In genomic region chr2:168997113-168997512, GRCh38 we compare ENCODE assay signal across 26 cellular contexts. TPM values are rescaled to one million over a fixed set of nuclear protein-coding genes. Genes with fewer than 3 reads are reported as not detected.
DNase-seq lines count a peak whose midpoint lies in the region; ATAC-seq and TF ChIP-seq lines count a peak whose summit lies in the region.
"Had no signal": no experiment of that assay in that cellular context is flagged by ENCODE, and none has a peak within 500 bp of the region (broad histone marks: within the 10 kb centered on the region; RNA-seq: fewer than 3 reads in every experiment).

No MANE protein-coding gene starts in this region.

- H3K4me3 Mint-ChIP-seq in mesothelial cell of epicardium = no peak overlapping the region
- H3K4me3 Mint-ChIP-seq in WTC11 = no peak overlapping the region
- H3K4me3 Mint-ChIP-seq in activated T-cell treated with anti-CD3 and anti-CD28 coated beads, Interleukin-2, amount 50 U/mL, for 4 hours = no peak overlapping the region
- H3K4me3 Mint-ChIP-seq: naive thymus-derived CD8-positive, alpha-beta T cell had no signal

- no peaks in the 10 kb centered on the region for H3K36me3 ChIP-seq in SK-N-MC (ENCODE audit: insufficient read depth, low read length)
- H3K36me3 ChIP-seq: thoracic aorta had no signal

- H3K27ac ChIP-seq in SK-N-MC = no peak overlapping the region
- H3K27ac ChIP-seq: thoracic aorta had no signal

- no peak overlapping the region for H3K9ac ChIP-seq in SK-N-MC (ENCODE audit: insufficient read length)

- H3K4me3 ChIP-seq in SK-N-MC = no peak overlapping the region
- H3K4me3 ChIP-seq: thoracic aorta had no signal

- TF ChIP-seq CTCF in mesothelial cell of epicardium (IDR thresholded peaks at IDR 0.05; ENCODE audit: unreplicated experiment) = no peak
- TF ChIP-seq CTCF in WTC11 (IDR thresholded peaks at IDR 0.05) = no peak

- H3K9me3 Mint-ChIP-seq in mesothelial cell of epicardium (peaks cover 3% of the 10 kb centered on the region), WTC11 (no peaks in the 10 kb centered on the region)
- H3K9me3 Mint-ChIP-seq in activated T-cell treated with anti-CD3 and anti-CD28 coated beads, Interleukin-2, amount 50 U/mL, for 4 hours = no peaks in the 10 kb centered on the region
- H3K9me3 Mint-ChIP-seq: naive thymus-derived CD8-positive, alpha-beta T cell had no signal

- CTCF ChIA-PET in WTC11 (lab: Charles Lee) = no interaction called here

- no peaks in the 10 kb centered on the region for H3K27me3 Mint-ChIP-seq in mesothelial cell of epicardium (ENCODE audit: low read depth)
- no peaks in the 10 kb centered on the region for H3K27me3 Mint-ChIP-seq in WTC11 (ENCODE audit: low read depth)
- H3K27me3 Mint-ChIP-seq in activated T-cell treated with anti-CD3 and anti-CD28 coated beads, Interleukin-2, amount 50 U/mL, for 4 hours (ENCODE audit: low read depth) = no peaks in the 10 kb centered on the region

- POLR2A ChIA-PET in WTC11 (lab: Charles Lee) = no interaction called here

- H3K36me3 Mint-ChIP-seq in mesothelial cell of epicardium (no peaks in the 10 kb centered on the region), WTC11 (no peaks in the 10 kb centered on the region)
- no peaks in the 10 kb centered on the region for H3K36me3 Mint-ChIP-seq in activated T-cell treated with anti-CD3 and anti-CD28 coated beads, Interleukin-2, amount 50 U/mL, for 4 hours (ENCODE audit: insufficient read depth)
- H3K36me3 Mint-ChIP-seq: naive thymus-derived CD8-positive, alpha-beta T cell had no signal

- peak; percentile 36 for DNase-seq in EH (ENCODE audit: low read depth)
- peak; percentile 20 for DNase-seq in SK-N-MC (ENCODE audit: low read depth, low spot score)
- DNase-seq in fibroblast of peridontal ligament (ENCODE audit: extremely low read depth) = peak; percentile 2
- no peak for DNase-seq in mesothelial cell of epicardium (ENCODE audit: low spot score in 2 of 2, unreplicated experiment in 2 of 2)
- DNase-seq in WTC11 (ENCODE audit: low spot score) = no peak
- no peak for DNase-seq in activated T-cell treated with anti-CD3 and anti-CD28 coated beads, Interleukin-2, amount 50 U/mL, for 4 hours
- DNase-seq: activated CD4-positive, alpha-beta T cell treated with anti-CD3 and anti-CD28 coated beads for 4 hours; activated CD8-positive, alpha-beta memory T cell treated with anti-CD3 and anti-CD28 coated beads for 24 hours; activated T-cell treated with anti-CD3 and anti-CD28 coated beads, Interleukin-2, amount 50 U/mL, for 1 hour; caudate nucleus; dermis blood vessel endothelial cell; IMR-90; mesendoderm; naive thymus-derived CD8-positive, alpha-beta T cell; NCI-H146; NCI-H510A treated with DMSO at 0.1 percent for 48 hours; NK-92 treated with Interleukin-12 subunit alpha and Interleukin-12 subunit beta, amount 100 ng/mL, for 24 hours; retina; stimulated activated CD4-positive, alpha-beta T cell treated with anti-CD3 and anti-CD28 coated beads, Interleukin-12 subunit alpha, Interleukin-12 subunit beta, amount 100 ng/mL, for 4 hours; stimulated activated CD4-positive, alpha-beta T cell treated with anti-CD3 and anti-CD28 coated beads, Interleukin-4, amount 100 ng/mL, for 24 hours; stimulated activated naive CD4-positive, alpha-beta T cell treated with Interleukin-2 at 50 U/mL for 16 hours had no signal

- H3K4me1 Mint-ChIP-seq in mesothelial cell of epicardium (peaks cover 33% of the 10 kb centered on the region), WTC11 (no peaks in the 10 kb centered on the region)
- no peaks in the 10 kb centered on the region for H3K4me1 Mint-ChIP-seq in activated T-cell treated with anti-CD3 and anti-CD28 coated beads, Interleukin-2, amount 50 U/mL, for 4 hours (ENCODE audit: low read depth)

- H3K27ac Mint-ChIP-seq in mesothelial cell of epicardium (peak overlapping the region; percentile 48), WTC11 (no peak overlapping the region)
- H3K27ac Mint-ChIP-seq: naive thymus-derived CD8-positive, alpha-beta T cell had no signal

- no peaks in the 10 kb centered on the region for H3K9me3 ChIP-seq in SK-N-MC (ENCODE audit: low read depth, low read length)
- H3K9me3 ChIP-seq: thoracic aorta had no signal

- ATAC-seq in GM21367 (IDR thresholded peaks at IDR 0.05; ENCODE audit: unreplicated experiment) = no peak
- no peak for ATAC-seq in WTC11
- ATAC-seq in activated T-cell treated with anti-CD3 and anti-CD28 coated beads, Interleukin-2, amount 50 U/mL, for 4 hours = no peak
- ATAC-seq: naive thymus-derived CD8-positive, alpha-beta T cell; Panc1 had no signal

TF ChIP-seq in WTC11, 78 proteins besides CTCF, POLR2A, EP300 and RAD21:
- TF ChIP-seq ZNF232 (CRISPR knock-in tag; IDR thresholded peaks at IDR 0.05) (no peak), RELA (CRISPR knock-in tag; IDR thresholded peaks at IDR 0.05; ENCODE audit: borderline replicate concordance) (no peak), ELF4 (CRISPR knock-in tag; IDR thresholded peaks at IDR 0.05; ENCODE audit: low read depth) (no peak), ZNF423 (CRISPR knock-in tag; IDR thresholded peaks at IDR 0.05) (no peak), CREM (CRISPR knock-in tag; IDR thresholded peaks at IDR 0.05) (no peak)

RNA-seq across cellular contexts. Expression of gene ABCB11, which starts 34.0 kb away (rescaled TPM):
- 0.02 to 0.18 TPM (median 0.07 TPM) in 3 replicates for total RNA-seq in mesothelial cell of epicardium
- 0.02 to 0.77 TPM (median 0.02 TPM) in 3 replicates for total RNA-seq in WTC11 (2021)
- total RNA-seq in activated T-cell treated with anti-CD3 and anti-CD28 coated beads, Interleukin-2, amount 50 U/mL, for 4 hours = not detected
- total RNA-seq: IMR-90, MCF 10A, osteocyte, thoracic aorta had no signal

Comparison
In these comparisons a context has a peak if more than half of its experiments do, and no peak if none do; other contexts are left out.
1. DNase-seq: peak in EH (single experiment), SK-N-MC (single experiment) and fibroblast of peridontal ligament (single experiment); none in mesothelial cell of epicardium (0 of 2), WTC11 (single experiment) and activated T-cell treated with anti-CD3 and anti-CD28 coated beads, Interleukin-2, amount 50 U/mL, for 4 hours (single experiment).